ENCODE assay signal across 17 cellular contexts in the genomic region with DNA sequence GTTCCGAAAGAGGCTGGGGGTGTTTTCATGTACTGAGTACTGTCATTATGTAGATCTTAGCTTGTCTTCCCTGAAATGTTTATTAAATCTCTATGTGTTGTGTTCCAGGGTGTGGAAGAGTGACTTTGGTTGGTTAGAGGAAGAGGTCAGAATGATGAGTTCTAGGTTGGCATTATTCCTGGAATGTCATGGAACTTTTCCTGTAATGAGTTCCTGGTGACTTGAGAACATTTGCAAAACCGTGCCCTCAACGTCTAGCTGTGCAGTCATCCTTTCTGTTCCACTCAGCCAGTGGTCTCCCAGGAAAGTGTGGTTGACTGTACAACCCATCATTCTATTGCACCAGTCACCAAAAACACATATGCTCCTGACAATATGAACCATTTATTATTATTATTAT.
A peak's percentile ranks its signal among the peaks of the same experiment; 100 is the strongest.
DNase-seq lines count a peak whose midpoint lies in the region; ATAC-seq, FAIRE-seq and TF ChIP-seq lines count a peak whose summit lies in the region.
"Had no signal": no experiment of that assay in that cellular context is flagged by ENCODE, and none has a peak within 500 bp of the region (broad histone marks: within the 10 kb centered on the region; RNA-seq: fewer than 3 reads in every experiment).

No MANE protein-coding gene starts in this region.

- peak overlapping the region; percentile 54 to 75 (median 62) for H3K27ac ChIP-seq in esophagus muscularis mucosa (replicated peaks in 1 of 4)
- H3K27ac ChIP-seq in osteoblast (ENCODE audit: low read depth, low read length): peak overlapping the region; percentile 91
- H3K27ac ChIP-seq: colonic mucosa, vagina had no signal

- no peak overlapping the region for H3K4me3 ChIP-seq in MG63
- no peak overlapping the region for H3K4me3 ChIP-seq in esophagus muscularis mucosa
- peak overlapping the region; percentile 10 for H3K4me3 ChIP-seq in osteoblast (ENCODE audit: insufficient read depth, low read length)
- H3K4me3 ChIP-seq: colonic mucosa, heart left ventricle, vagina had no signal

- H4K20me1 ChIP-seq in osteoblast (ENCODE audit: insufficient read depth, low read length): no peaks in the 10 kb centered on the region

- DNase-seq in AG20443 (ENCODE audit: low spot score) (peak; percentile 62), MG63 (peak; percentile 38), esophagus muscularis mucosa (ENCODE audit: extremely low spot score) (no peak), osteoblast (ENCODE audit: insufficient read length, low spot score, missing footprints) (peak; percentile 14), GOT3 (lab: John Stamatoyannopoulos, UW) (no peak), COLO668 (lab: John Stamatoyannopoulos, UW; ENCODE audit: unreplicated experiment) (no peak), GM12891 (ENCODE audit: insufficient read length, low spot score) (no peak)
- no peak for DNase-seq in effector memory CD8-positive, alpha-beta T cell
- DNase-seq: activated CD4-positive, alpha-beta memory T cell treated with anti-CD3 and anti-CD28 coated beads, Interleukin-2, amount 10 ng/mL, durations not matched to agents 7 days and 5 days; colonic mucosa; heart left ventricle; islet precursor cell; mesendoderm; nephron progenitor cell had no signal

- intact Hi-C loops in esophagus muscularis mucosa (cut with DNase I): loop anchor here (10.0 kb wide), 1 partner anchor 63 kb away; no protein-coding TSS in a partner anchor

- no peaks in the 10 kb centered on the region for H3K27me3 ChIP-seq in MG63
- no peaks in the 10 kb centered on the region for H3K27me3 ChIP-seq in esophagus muscularis mucosa
- H3K27me3 ChIP-seq in osteoblast (ENCODE audit: insufficient read depth, low read length): no peaks in the 10 kb centered on the region
- H3K27me3 ChIP-seq: colonic mucosa, heart left ventricle, vagina had no signal

- H3K4me1 ChIP-seq in esophagus muscularis mucosa (peaks cover 7 to 75% (median 60%) of the 10 kb centered on the region in 4 donors), osteoblast (ENCODE audit: insufficient read depth, low read length) (peaks cover 73% of the 10 kb centered on the region)
- H3K4me1 ChIP-seq: colonic mucosa had no signal

- no peak for ATAC-seq in effector memory CD8-positive, alpha-beta T cell (replicated peaks)
- ATAC-seq: HCT116 had no signal

- H2AFZ ChIP-seq in osteoblast (ENCODE audit: low read length): no peak overlapping the region

- H3K9me3 ChIP-seq in MG63: no peaks in the 10 kb centered on the region
- H3K9me3 ChIP-seq in esophagus muscularis mucosa: no peaks in the 10 kb centered on the region
- H3K9me3 ChIP-seq in osteoblast (ENCODE audit: low read depth, low read length): no peaks in the 10 kb centered on the region
- H3K9me3 ChIP-seq: colonic mucosa, heart left ventricle, vagina had no signal

- TF ChIP-seq POLR2A in esophagus muscularis mucosa (IDR thresholded peaks at IDR 0.05; ENCODE audit: low read depth) (no peak), GM12891 (IDR thresholded peaks at IDR 0.05; ENCODE audit: low read depth, low read length) (no peak)

- TF ChIP-seq EP300 in esophagus muscularis mucosa (IDR thresholded peaks at IDR 0.05): no peak

- H3K36me3 ChIP-seq in MG63: no peaks in the 10 kb centered on the region
- H3K36me3 ChIP-seq in esophagus muscularis mucosa: no peaks in the 10 kb centered on the region
- H3K36me3 ChIP-seq in osteoblast (ENCODE audit: insufficient read depth, low read length): no peaks in the 10 kb centered on the region
- H3K36me3 ChIP-seq: colonic mucosa, heart left ventricle, vagina had no signal

- no peak for FAIRE-seq in GM12891 (lab: Jason Lieb, UNC)
- FAIRE-seq: endothelial cell of umbilical vein had no signal

- H3K79me2 ChIP-seq in osteoblast (ENCODE audit: insufficient read depth, low read length): peaks cover 63% of the 10 kb centered on the region

- TF ChIP-seq CTCF in esophagus muscularis mucosa (IDR thresholded peaks at IDR 0.05) (no peak), osteoblast (IDR thresholded peaks at IDR 0.05; ENCODE audit: extremely low read depth, low read depth, low read length) (no peak)

- H3K4me1 Mint-ChIP-seq in effector memory CD8-positive, alpha-beta T cell (ENCODE audit: low read depth in 2 of 2): no peaks in the 10 kb centered on the region
- H3K4me1 Mint-ChIP-seq: activated CD4-positive, alpha-beta memory T cell treated with anti-CD3 and anti-CD28 coated beads, Interleukin-2, amount 10 ng/mL, durations not matched to agents 7 days and 5 days had no signal

- H3K9me3 Mint-ChIP-seq in effector memory CD8-positive, alpha-beta T cell: peaks cover 0 to 2% of the 10 kb centered on the region in 2 donors
- H3K9me3 Mint-ChIP-seq: activated CD4-positive, alpha-beta memory T cell treated with anti-CD3 and anti-CD28 coated beads, Interleukin-2, amount 10 ng/mL, durations not matched to agents 7 days and 5 days; nephron progenitor cell had no signal

- H3K4me3 Mint-ChIP-seq in effector memory CD8-positive, alpha-beta T cell: no peak overlapping the region
- H3K4me3 Mint-ChIP-seq: activated CD4-positive, alpha-beta memory T cell treated with anti-CD3 and anti-CD28 coated beads, Interleukin-2, amount 10 ng/mL, durations not matched to agents 7 days and 5 days; nephron progenitor cell had no signal

- H3K4me2 ChIP-seq in osteoblast (ENCODE audit: insufficient read depth, low read length): peak overlapping the region; percentile 14

- H3K27me3 Mint-ChIP-seq in effector memory CD8-positive, alpha-beta T cell: peaks cover 5 to 10% of the 10 kb centered on the region in 2 donors
- H3K27me3 Mint-ChIP-seq: activated CD4-positive, alpha-beta memory T cell treated with anti-CD3 and anti-CD28 coated beads, Interleukin-2, amount 10 ng/mL, durations not matched to agents 7 days and 5 days had no signal

- H3K27ac Mint-ChIP-seq in effector memory CD8-positive, alpha-beta T cell: no peak overlapping the region
- H3K27ac Mint-ChIP-seq: activated CD4-positive, alpha-beta memory T cell treated with anti-CD3 and anti-CD28 coated beads, Interleukin-2, amount 10 ng/mL, durations not matched to agents 7 days and 5 days; nephron progenitor cell had no signal

- WGBS in esophagus muscularis mucosa: 38% methylated on average over 3 of the region's 3 CpGs

- H3K36me3 Mint-ChIP-seq in effector memory CD8-positive, alpha-beta T cell (ENCODE audit: insufficient read depth): no peaks in the 10 kb centered on the region

TF ChIP-seq in GM12891, 5 proteins besides CTCF, POLR2A, EP300 and RAD21:
- TF ChIP-seq POU2F2 (IDR thresholded peaks at IDR 0.05; ENCODE audit: low read depth, low read length) (no peak), PAX5 (IDR thresholded peaks at IDR 0.05; ENCODE audit: insufficient read depth, low read length, severe bottlenecking) (no peak), POLR2AphosphoS5 (IDR thresholded peaks at IDR 0.05; ENCODE audit: low read depth, low read length) (no peak), TAF1 (IDR thresholded peaks at IDR 0.05; ENCODE audit: low read depth, low read length) (no peak), SPI1 (IDR thresholded peaks at IDR 0.05; ENCODE audit: low read depth, low read length) (no peak)

Comparison
In these comparisons a context has a peak if more than half of its experiments do, and no peak if none do; other contexts are left out.
1. DNase-seq: peak in AG20443 (single experiment), MG63 (single experiment) and osteoblast (single experiment); none in esophagus muscularis mucosa (single experiment), effector memory CD8-positive, alpha-beta T cell (0 of 3), GOT3 (single experiment), COLO668 (single experiment) and GM12891 (single experiment).